16 cellular contexts compared by ENCODE assay signal in genomic region chr1:48789903-48790302, GRCh38. TPM values are rescaled to one million over a fixed set of nuclear protein-coding genes. Genes with fewer than 3 reads are reported as not detected.
DNase-seq lines count a peak whose midpoint lies in the region; ATAC-seq and TF ChIP-seq lines count a peak whose summit lies in the region.
"Had no signal": no experiment of that assay in that cellular context is flagged by ENCODE, and none has a peak within 500 bp of the region (broad histone marks: within the 10 kb centered on the region; RNA-seq: fewer than 3 reads in every experiment).

No MANE protein-coding gene starts in this region.

- TF ChIP-seq POLR2A in breast epithelium (IDR thresholded peaks at IDR 0.05) = no peak
- TF ChIP-seq POLR2A in gastrocnemius medialis (IDR thresholded peaks at IDR 0.05) = no peak

- intact Hi-C loops in breast epithelium (cut with DNase I; ENCODE audit: low total_unique reads) = no loop called here
- intact Hi-C loops in MCF 10A (cut with micrococcal nuclease) = no loop called here
- intact Hi-C loops in gastrocnemius medialis (cut with DNase I; ENCODE audit: low total_unique reads) = no loop called here

- no peaks in the 10 kb centered on the region for H3K27me3 ChIP-seq in breast epithelium
- H3K27me3 ChIP-seq in gastrocnemius medialis = no peaks in the 10 kb centered on the region

- DNase-seq in breast epithelium (ENCODE audit: low spot score in 2 of 2) (no peak), MCF 10A (ENCODE audit: unreplicated experiment) (no peak), gastrocnemius medialis (no peak), HPDE6-E6E7 (ENCODE audit: extremely low spot score) (no peak)
- no peak for DNase-seq in stimulated activated CD4-positive, alpha-beta T cell treated with anti-CD3 and anti-CD28 coated beads, Interleukin-2, amount 100 ng/mL, for 24 hours
- DNase-seq: activated CD4-positive, alpha-beta T cell treated with anti-CD3 and anti-CD28 coated beads, Interleukin-2, amount 50 U/mL, for 4 hours; DND-41; NCI-H1092 treated with DMSO at 0.1 percent for 48 hours; NCI-H69; SW 1271 had no signal

- no peaks in the 10 kb centered on the region for H3K4me1 Mint-ChIP-seq in MCF 10A (ENCODE audit: insufficient read depth, unreplicated experiment)

- H3K36me3 Mint-ChIP-seq in MCF 10A (ENCODE audit: insufficient read depth, unreplicated experiment) = no peaks in the 10 kb centered on the region
- H3K36me3 Mint-ChIP-seq: type B pancreatic cell had no signal

- in situ Hi-C loops in gastrocnemius medialis (cut with MboI; ENCODE audit: low sequenced_read_pairs in 4 of 4) = no loop called here

- no peaks in the 10 kb centered on the region for H3K27me3 Mint-ChIP-seq in MCF 10A (ENCODE audit: insufficient read depth, unreplicated experiment)

- no TSS peak for BruUV-seq in MCF 10A (replicated peaks; lab: Mats Ljungman, UMichigan)

- H3K36me3 ChIP-seq in breast epithelium (no peaks in the 10 kb centered on the region), gastrocnemius medialis (no peaks in the 10 kb centered on the region)

- no peak overlapping the region for H3K4me3 ChIP-seq in breast epithelium
- H3K4me3 ChIP-seq in gastrocnemius medialis = no peak overlapping the region
- H3K4me3 ChIP-seq: coronary artery, GM23338 had no signal

- peak; percentile 32 for ATAC-seq in HG03354 (IDR thresholded peaks at IDR 0.05; ENCODE audit: poor library complexity, severe bottlenecking, unreplicated experiment)
- ATAC-seq in gastrocnemius medialis = no peak
- no peak for ATAC-seq in HG03196 (IDR thresholded peaks at IDR 0.05; ENCODE audit: unreplicated experiment)
- ATAC-seq: GM23338 had no signal

- no peak overlapping the region for H3K27ac Mint-ChIP-seq in MCF 10A (ENCODE audit: low read depth, unreplicated experiment)
- H3K27ac Mint-ChIP-seq: GM23338, type B pancreatic cell had no signal

- POLR2A ChIA-PET in MCF 10A (lab: Yijun Ruan, JAX) = no interaction called here

- H3K9me3 ChIP-seq in breast epithelium = no peaks in the 10 kb centered on the region
- no peaks in the 10 kb centered on the region for H3K9me3 ChIP-seq in gastrocnemius medialis

- H3K4me1 ChIP-seq in breast epithelium (peaks cover 0 to 10% of the 10 kb centered on the region in 2 donors), gastrocnemius medialis (no peaks in the 10 kb centered on the region)

- no peak for TF ChIP-seq CTCF in breast epithelium (IDR thresholded peaks at IDR 0.05)
- TF ChIP-seq CTCF in MCF 10A (IDR thresholded peaks at IDR 0.05; ENCODE audit: unreplicated experiment) = no peak
- no peak for TF ChIP-seq CTCF in gastrocnemius medialis (IDR thresholded peaks at IDR 0.05 in 4 of 5, conservative IDR thresholded peaks at IDR 0.05 in 1 of 5)

- no peaks in the 10 kb centered on the region for H3K9me3 Mint-ChIP-seq in MCF 10A (ENCODE audit: unreplicated experiment)
- H3K9me3 Mint-ChIP-seq: GM23338 had no signal

- no peak overlapping the region for H3K4me3 Mint-ChIP-seq in MCF 10A (ENCODE audit: unreplicated experiment)
- H3K4me3 Mint-ChIP-seq: GM23338, type B pancreatic cell had no signal

- peak overlapping the region; percentile 48 to 62 for H3K27ac ChIP-seq in breast epithelium
- peak overlapping the region; percentile 7 for H3K27ac ChIP-seq in angular gyrus (ENCODE audit: low read depth, low read length)
- H3K27ac ChIP-seq in gastrocnemius medialis = no peak overlapping the region

- CTCF ChIA-PET in MCF 10A (lab: Yijun Ruan, JAX) = interaction anchor here (0.6 kb wide), 2 partner anchors 34 to 304 kb away, joined by 3 read pairs; no protein-coding TSS in a partner anchor

RNA-seq across cellular contexts. Expression of gene BEND5, which starts 13.2 kb away (rescaled TPM):
- total RNA-seq in breast epithelium = 1 to 10 TPM; 3.2 to 7.3 (median 5.9) TPM
- total RNA-seq in MCF 10A (2022) = not detected in 2 replicates
- total RNA-seq in gastrocnemius medialis = 1 to 10 TPM; 1.1 to 3.5 (median 1.4) TPM

Comparison
In these comparisons a context has a peak if more than half of its experiments do, and no peak if none do; other contexts are left out.
1. H3K27ac ChIP-seq: peak in breast epithelium (2 of 2) and angular gyrus (single experiment); none in gastrocnemius medialis (0 of 4).